17 cellular contexts compared by ENCODE assay signal in genomic region chr6:143225929-143226328, GRCh38.
DNase-seq lines count a peak whose midpoint lies in the region; ATAC-seq and TF ChIP-seq lines count a peak whose summit lies in the region.
"Had no signal": no experiment of that assay in that cellular context is flagged by ENCODE, and none has a peak within 500 bp of the region (broad histone marks: within the 10 kb centered on the region; RNA-seq: fewer than 3 reads in every experiment).

No MANE protein-coding gene starts in this region.

- H2AFZ ChIP-seq in smooth muscle cell (ENCODE audit: low read depth): no peak overlapping the region

- H3K36me3 ChIP-seq in RWPE2 (ENCODE audit: low read depth) (no peaks in the 10 kb centered on the region), smooth muscle cell (ENCODE audit: low read depth) (no peaks in the 10 kb centered on the region)
- H3K36me3 ChIP-seq: BLaER1 had no signal

- H3K4me1 ChIP-seq in RWPE2 (ENCODE audit: insufficient read depth, poor library complexity, severe bottlenecking) (peaks cover 28% of the 10 kb centered on the region), smooth muscle cell (ENCODE audit: low read depth) (no peaks in the 10 kb centered on the region)
- H3K4me1 ChIP-seq: BLaER1 had no signal

- H3K9me3 Mint-ChIP-seq in stimulated activated memory B cell treated with anti-CD40 and anti-IgM and Interleukin-4, amounts not matched to agents 10 μg/mL and 1 μg/mL and 100 μg/mL, for 72 hours: no peaks in the 10 kb centered on the region
- H3K9me3 Mint-ChIP-seq: CD8-positive, alpha-beta memory T cell; HFFc6 had no signal

- H3F3A ChIP-seq in smooth muscle cell (ENCODE audit: low read depth): no peaks in the 10 kb centered on the region

- peaks cover 28% of the 10 kb centered on the region for H3K36me3 Mint-ChIP-seq in stimulated activated memory B cell treated with anti-CD40 and anti-IgM and Interleukin-4, amounts not matched to agents 10 μg/mL and 1 μg/mL and 100 μg/mL, for 72 hours

- no peaks in the 10 kb centered on the region for H3K79me2 ChIP-seq in smooth muscle cell (ENCODE audit: low read depth)

- H3K4me3 ChIP-seq in RWPE2 (ENCODE audit: severe bottlenecking): no peak overlapping the region
- no peak overlapping the region for H3K4me3 ChIP-seq in smooth muscle cell
- H3K4me3 ChIP-seq: BLaER1 had no signal

- H3K27me3 ChIP-seq in RWPE2 (ENCODE audit: insufficient read depth, poor library complexity, severe bottlenecking) (no peaks in the 10 kb centered on the region), smooth muscle cell (ENCODE audit: low read depth) (no peaks in the 10 kb centered on the region)
- H3K27me3 ChIP-seq: BLaER1 had no signal

- no peak overlapping the region for H3K9ac ChIP-seq in smooth muscle cell (ENCODE audit: low read depth)
- H3K9ac ChIP-seq: BLaER1 had no signal

- intact Hi-C loops in left cardiac atrium (cut with DNase I): no loop called here
- intact Hi-C loops in head of caudate nucleus (cut with DNase I): no loop called here

- WGBS in smooth muscle cell (ENCODE audit: low lambda C conversion rate): 81% methylated on average over 2 of the region's 2 CpGs

- H3K4me3 Mint-ChIP-seq in stimulated activated memory B cell treated with anti-CD40 and anti-IgM and Interleukin-4, amounts not matched to agents 10 μg/mL and 1 μg/mL and 100 μg/mL, for 72 hours: no peak overlapping the region
- H3K4me3 Mint-ChIP-seq: CD8-positive, alpha-beta memory T cell; HFFc6 had no signal

- H3K4me1 Mint-ChIP-seq in stimulated activated memory B cell treated with anti-CD40 and anti-IgM and Interleukin-4, amounts not matched to agents 10 μg/mL and 1 μg/mL and 100 μg/mL, for 72 hours: no peaks in the 10 kb centered on the region
- H3K4me1 Mint-ChIP-seq: CD8-positive, alpha-beta memory T cell had no signal

- TF ChIP-seq CTCF in RWPE2 (IDR thresholded peaks at IDR 0.05; ENCODE audit: poor library complexity, severe bottlenecking) (no peak), smooth muscle cell (IDR thresholded peaks at IDR 0.05; ENCODE audit: borderline replicate concordance, insufficient read depth, poor library complexity, severe bottlenecking) (no peak)

- peak overlapping the region; percentile 64 for H3K27ac ChIP-seq in RWPE2 (ENCODE audit: poor library complexity, severe bottlenecking)
- peak overlapping the region; percentile 62 for H3K27ac ChIP-seq in smooth muscle cell (ENCODE audit: low read depth)
- H3K27ac ChIP-seq: BLaER1 had no signal

- H3K9me3 ChIP-seq in RWPE2 (ENCODE audit: severe bottlenecking) (no peaks in the 10 kb centered on the region), smooth muscle cell (replicated peaks; ENCODE audit: low read depth) (no peaks in the 10 kb centered on the region)
- H3K9me3 ChIP-seq: BLaER1, Caco-2 had no signal

- no peaks in the 10 kb centered on the region for H3K27me3 Mint-ChIP-seq in stimulated activated memory B cell treated with anti-CD40 and anti-IgM and Interleukin-4, amounts not matched to agents 10 μg/mL and 1 μg/mL and 100 μg/mL, for 72 hours
- H3K27me3 Mint-ChIP-seq: CD8-positive, alpha-beta memory T cell had no signal

- no peak overlapping the region for H3K27ac Mint-ChIP-seq in stimulated activated memory B cell treated with anti-CD40 and anti-IgM and Interleukin-4, amounts not matched to agents 10 μg/mL and 1 μg/mL and 100 μg/mL, for 72 hours
- H3K27ac Mint-ChIP-seq: HFFc6 had no signal

- no peaks in the 10 kb centered on the region for H4K20me1 ChIP-seq in smooth muscle cell (ENCODE audit: low read depth)
- H4K20me1 ChIP-seq: BLaER1 had no signal

- ATAC-seq in RWPE2 (ENCODE audit: low read depth): peak; percentile 91
- peak; percentile 92 for ATAC-seq in esophagus mucosa
- no peak for ATAC-seq in left cardiac atrium
- no peak for ATAC-seq in stimulated activated memory B cell treated with anti-CD40 and anti-IgM and Interleukin-4, amounts not matched to agents 10 μg/mL and 1 μg/mL and 100 μg/mL, for 72 hours

- peak; percentile 12 for DNase-seq in NCI-H2171 treated with DMSO at 0.1 percent for 48 hours (lab: John Stamatoyannopoulos, UW)
- DNase-seq in NCI-H2171 (lab: John Stamatoyannopoulos, UW): no peak
- DNase-seq in RWPE2 (ENCODE audit: low spot score): no peak
- no peak for DNase-seq in smooth muscle cell (lab: John Stamatoyannopoulos, UW; ENCODE audit: unreplicated experiment)
- no peak for DNase-seq in left cardiac atrium
- no peak for DNase-seq in head of caudate nucleus
- DNase-seq: 8988T; AML-193; Caco-2; CD8-positive, alpha-beta memory T cell; DND-41; GDM1; HCEC 1CT; HFFc6 had no signal

- H3K4me2 ChIP-seq in smooth muscle cell: no peak overlapping the region
- H3K4me2 ChIP-seq: BLaER1 had no signal

Comparison
In these comparisons a context has a peak if more than half of its experiments do, and no peak if none do; other contexts are left out.
1. ATAC-seq: peak in RWPE2 (single experiment) and esophagus mucosa (single experiment); none in left cardiac atrium (0 of 2) and stimulated activated memory B cell treated with anti-CD40 and anti-IgM and Interleukin-4, amounts not matched to agents 10 μg/mL and 1 μg/mL and 100 μg/mL, for 72 hours (single experiment).